In genomic region chr2:105880637-105881036, GRCh38 we compare ENCODE assay signal across 1 cellular context.
TF ChIP-seq lines count a peak whose summit lies in the region.

No MANE protein-coding gene starts in this region.

TF ChIP-seq in GM23338, 12 proteins besides CTCF, POLR2A, EP300 and RAD21:
- TF ChIP-seq ETS1 (IDR thresholded peaks at IDR 0.05) (no peak), CREB1 (CRISPR knock-in tag; IDR thresholded peaks at IDR 0.05; ENCODE audit: low read depth) (no peak), STAT1 (IDR thresholded peaks at IDR 0.05; ENCODE audit: unreplicated experiment) (no peak), NANOG (IDR thresholded peaks at IDR 0.05; ENCODE audit: borderline replicate concordance) (no peak), ZNF462 (CRISPR knock-in tag; IDR thresholded peaks at IDR 0.05) (no peak), ZNF331 (CRISPR knock-in tag; IDR thresholded peaks at IDR 0.05; ENCODE audit: low read depth) (no peak), EZH2phosphoT487 (IDR thresholded peaks at IDR 0.05; ENCODE audit: unreplicated experiment) (no peak), POLR2AphosphoS5 (IDR thresholded peaks at IDR 0.05; ENCODE audit: low read depth) (no peak), REST (IDR thresholded peaks at IDR 0.05; ENCODE audit: unreplicated experiment) (no peak), JUNB (IDR thresholded peaks at IDR 0.05; ENCODE audit: unreplicated experiment) (no peak), EZH2 (IDR thresholded peaks at IDR 0.05; ENCODE audit: low read depth, unreplicated experiment) (no peak), ZNF114 (CRISPR knock-in tag; IDR thresholded peaks at IDR 0.05) (no peak)
TF ChIP-seq in GM23338: peak in this region for 0.
